8 cellular contexts compared by ENCODE assay signal in genomic region chr4:128831526-128832252, GRCh38. TPM values are rescaled to one million over a fixed set of nuclear protein-coding genes. Genes with fewer than 3 reads are reported as not detected.
DNase-seq lines count a peak whose midpoint lies in the region; ATAC-seq and TF ChIP-seq lines count a peak whose summit lies in the region.

No MANE protein-coding gene starts in this region.

- no peaks in the 10 kb centered on the region for H3K9me3 Mint-ChIP-seq in activated naive CD8-positive, alpha-beta T cell (ENCODE audit: low read depth)
- H3K9me3 Mint-ChIP-seq in activated naive CD8-positive, alpha-beta T cell treated with anti-CD3 and anti-CD28 coated beads for 36 hours: no peaks in the 10 kb centered on the region
- H3K9me3 Mint-ChIP-seq in IgD-negative memory B cell (no peaks in the 10 kb centered on the region), progenitor cell of endocrine pancreas (ENCODE audit: low read depth) (no peaks in the 10 kb centered on the region)

- no peaks in the 10 kb centered on the region for H3K27me3 Mint-ChIP-seq in activated naive CD8-positive, alpha-beta T cell
- H3K27me3 Mint-ChIP-seq in activated naive CD8-positive, alpha-beta T cell treated with anti-CD3 and anti-CD28 coated beads for 36 hours: no peaks in the 10 kb centered on the region
- H3K27me3 Mint-ChIP-seq in IgD-negative memory B cell: no peaks in the 10 kb centered on the region
- no peaks in the 10 kb centered on the region for H3K27me3 Mint-ChIP-seq in progenitor cell of endocrine pancreas

- H3K27ac Mint-ChIP-seq in activated naive CD8-positive, alpha-beta T cell: peak overlapping the region; percentile 51
- no peak overlapping the region for H3K27ac Mint-ChIP-seq in activated naive CD8-positive, alpha-beta T cell treated with anti-CD3 and anti-CD28 coated beads for 36 hours
- H3K27ac Mint-ChIP-seq in IgD-negative memory B cell: peak overlapping the region in 2 of 3 donors; percentile 52 to 68
- H3K27ac Mint-ChIP-seq in progenitor cell of endocrine pancreas: peak overlapping the region; percentile 84

- no peak for TF ChIP-seq CTCF in progenitor cell of endocrine pancreas (IDR thresholded peaks at IDR 0.05; ENCODE audit: unreplicated experiment)

- peaks cover 68% of the 10 kb centered on the region for H3K4me1 Mint-ChIP-seq in activated naive CD8-positive, alpha-beta T cell (ENCODE audit: low read depth)
- H3K4me1 Mint-ChIP-seq in activated naive CD8-positive, alpha-beta T cell treated with anti-CD3 and anti-CD28 coated beads for 36 hours: peaks cover 46% of the 10 kb centered on the region
- H3K4me1 Mint-ChIP-seq in IgD-negative memory B cell (peaks cover 32 to 54% (median 46%) of the 10 kb centered on the region in 3 donors), progenitor cell of endocrine pancreas (ENCODE audit: low read depth) (peaks cover 34% of the 10 kb centered on the region)

- H3K36me3 Mint-ChIP-seq in activated naive CD8-positive, alpha-beta T cell: peaks cover 14% of the 10 kb centered on the region
- peaks cover 38% of the 10 kb centered on the region for H3K36me3 Mint-ChIP-seq in activated naive CD8-positive, alpha-beta T cell treated with anti-CD3 and anti-CD28 coated beads for 36 hours
- H3K36me3 Mint-ChIP-seq in IgD-negative memory B cell (peaks cover 3% of the 10 kb centered on the region), progenitor cell of endocrine pancreas (ENCODE audit: insufficient read depth) (peaks cover 6% of the 10 kb centered on the region)

- no peak overlapping the region for H3K4me3 Mint-ChIP-seq in activated naive CD8-positive, alpha-beta T cell
- no peak overlapping the region for H3K4me3 Mint-ChIP-seq in activated naive CD8-positive, alpha-beta T cell treated with anti-CD3 and anti-CD28 coated beads for 36 hours
- H3K4me3 Mint-ChIP-seq in IgD-negative memory B cell (peak overlapping the region in 2 of 4 donors; percentile 30 to 58), progenitor cell of endocrine pancreas (ENCODE audit: low read depth) (peak overlapping the region; percentile 32)

- ATAC-seq in GM21723 (IDR thresholded peaks at IDR 0.05; ENCODE audit: unreplicated experiment): no peak
- no peak for ATAC-seq in GM21515 (IDR thresholded peaks at IDR 0.05; ENCODE audit: unreplicated experiment)

- DNase-seq in activated naive CD8-positive, alpha-beta T cell treated with anti-CD3 and anti-CD28 coated beads for 36 hours: no peak
- DNase-seq in cerebellar cortex (ENCODE audit: low spot score) (peak; percentile 39), progenitor cell of endocrine pancreas (ENCODE audit: low spot score, unreplicated experiment) (no peak), LoVo (ENCODE audit: low spot score) (no peak)

RNA-seq across cellular contexts. Expression of gene JADE1, which starts 22.2 kb away (rescaled TPM):
- 10 to 100 TPM; 29.7 to 31.5 TPM for total RNA-seq in activated naive CD8-positive, alpha-beta T cell treated with anti-CD3 and anti-CD28 coated beads for 36 hours
- polyA plus RNA-seq in IgD-negative memory B cell: 34.6 TPM
- total RNA-seq in progenitor cell of endocrine pancreas: 35.3 and 43.2 TPM in 2 replicates
